30 cellular contexts compared by ENCODE assay signal in genomic region chr4:120261117-120261516, GRCh38.
"Had no signal": no experiment of that assay in that cellular context is flagged by ENCODE, and none has a peak within 500 bp of the region (broad histone marks: within the 10 kb centered on the region; RNA-seq: fewer than 3 reads in every experiment).

No MANE protein-coding gene starts in this region.

- H3K79me2 ChIP-seq: parathyroid adenoma had no signal

- H3K4me1 ChIP-seq: parathyroid adenoma, psoas muscle, spleen, stomach, thyroid gland, transverse colon, upper lobe of right lung, uterus had no signal

- H3K9ac ChIP-seq: parathyroid adenoma had no signal

- H3K9me3 Mint-ChIP-seq: type B pancreatic cell had no signal

- ATAC-seq: naive thymus-derived CD8-positive, alpha-beta T cell; natural killer cell treated with Interleukin-12 subunit alpha and Interleukin-12 subunit beta and Interleukin-15 and Interleukin-18, amount 100 ng/mL, for 72 hours; psoas muscle; right cardiac atrium; sciatic nerve; stimulated activated effector memory CD8-positive, alpha-beta T cell treated with anti-CD3 and anti-CD28 coated beads, Interleukin-12 subunit alpha, Interleukin-12 subunit beta, amount 100 ng/mL, for 72 hours; stimulated activated naive B cell treated with anti-CD40 and anti-IgM and Interleukin-4, amounts not matched to agents 10 μg/mL and 1 μg/mL and 100 μg/mL, for 72 hours; upper lobe of right lung had no signal

- H2AFZ ChIP-seq: parathyroid adenoma had no signal

- DNase-seq: naive B cell; naive thymus-derived CD8-positive, alpha-beta T cell; nephron progenitor cell; occipital lobe; ovary; posterior cingulate gyrus; psoas muscle; right cardiac atrium; spleen; stimulated activated CD4-positive, alpha-beta T cell treated with anti-CD3 and anti-CD28 coated beads, Interleukin-12 subunit alpha, Interleukin-12 subunit beta, amount 100 ng/mL, for 4 hours; stimulated activated CD4-positive, alpha-beta T cell treated with anti-CD3 and anti-CD28 coated beads, Interleukin-2, amount 100 ng/mL, for 24 hours; stimulated activated CD4-positive, alpha-beta T cell treated with anti-CD3 and anti-CD28 coated beads, Interleukin-2, amount 100 ng/mL, for 48 hours; stimulated activated CD4-positive, alpha-beta T cell treated with anti-CD3 and anti-CD28 coated beads, Interleukin-4, amount 100 ng/mL, for 24 hours; stimulated activated naive B cell treated with anti-CD40 and anti-IgM and Interleukin-4, amounts not matched to agents 10 μg/mL and 1 μg/mL and 100 μg/mL, for 72 hours; stimulated activated naive CD4-positive, alpha-beta T cell treated with Interleukin-2 at 50 U/mL for 16 hours; stomach; thyroid gland; transverse colon; upper lobe of right lung; uterus had no signal

- H3K4me3 ChIP-seq: ovary, psoas muscle, skin epidermis, smooth muscle cell, spleen, stomach, thoracic aorta, thyroid gland, transverse colon, upper lobe of right lung, uterus had no signal

- H3K4me2 ChIP-seq: smooth muscle cell had no signal

- H3K27me3 ChIP-seq: ovary, spleen, stomach, thyroid gland, transverse colon, upper lobe of right lung, uterus had no signal

- H3K4me3 Mint-ChIP-seq: naive B cell; natural killer cell treated with Interleukin-12 subunit alpha and Interleukin-12 subunit beta and Interleukin-15 and Interleukin-18, amount 100 ng/mL, for 72 hours; nephron progenitor cell; stimulated activated effector memory CD8-positive, alpha-beta T cell treated with anti-CD3 and anti-CD28 coated beads, Interleukin-12 subunit alpha, Interleukin-12 subunit beta, amount 100 ng/mL, for 72 hours; stimulated activated naive B cell treated with anti-CD40 and anti-IgM and Interleukin-4, amounts not matched to agents 10 μg/mL and 1 μg/mL and 100 μg/mL, for 72 hours; stimulated activated naive CD8-positive, alpha-beta T cell treated with anti-CD3 and anti-CD28 coated beads, Interleukin-15, Interleukin-2, amounts not matched to agents 100 ng/mL and 50 ng/mL, for 24 hours had no signal

- H3K36me3 Mint-ChIP-seq: naive B cell; natural killer cell treated with Interleukin-12 subunit alpha and Interleukin-12 subunit beta and Interleukin-15 and Interleukin-18, amount 100 ng/mL, for 72 hours; stimulated activated effector memory CD8-positive, alpha-beta T cell treated with anti-CD3 and anti-CD28 coated beads, Interleukin-12 subunit alpha, Interleukin-12 subunit beta, amount 100 ng/mL, for 72 hours; stimulated activated naive B cell treated with anti-CD40 and anti-IgM and Interleukin-4, amounts not matched to agents 10 μg/mL and 1 μg/mL and 100 μg/mL, for 72 hours had no signal

- H3K36me3 ChIP-seq: ovary, spleen, stomach, thoracic aorta, thyroid gland, transverse colon, upper lobe of right lung, uterus had no signal

- H3K27ac ChIP-seq: ovary, parathyroid adenoma, psoas muscle, skin epidermis, spleen, stomach, thoracic aorta, thyroid gland, transverse colon, upper lobe of right lung, uterus had no signal

- H3K9me3 ChIP-seq: ovary, psoas muscle, spleen, stomach, thoracic aorta, thyroid gland, transverse colon, upper lobe of right lung, uterus had no signal

- H3K4me1 Mint-ChIP-seq: naive B cell; naive thymus-derived CD8-positive, alpha-beta T cell; stimulated activated effector memory CD8-positive, alpha-beta T cell treated with anti-CD3 and anti-CD28 coated beads, Interleukin-12 subunit alpha, Interleukin-12 subunit beta, amount 100 ng/mL, for 72 hours; stimulated activated naive B cell treated with anti-CD40 and anti-IgM and Interleukin-4, amounts not matched to agents 10 μg/mL and 1 μg/mL and 100 μg/mL, for 72 hours had no signal

- H3K27me3 Mint-ChIP-seq: naive B cell; natural killer cell treated with Interleukin-12 subunit alpha and Interleukin-12 subunit beta and Interleukin-15 and Interleukin-18, amount 100 ng/mL, for 72 hours; progenitor cell of endocrine pancreas; stimulated activated naive B cell treated with anti-CD40 and anti-IgM and Interleukin-4, amounts not matched to agents 10 μg/mL and 1 μg/mL and 100 μg/mL, for 72 hours; type B pancreatic cell had no signal

- H3K27ac Mint-ChIP-seq: natural killer cell treated with Interleukin-12 subunit alpha and Interleukin-12 subunit beta and Interleukin-15 and Interleukin-18, amount 100 ng/mL, for 72 hours; nephron progenitor cell; progenitor cell of endocrine pancreas; stimulated activated effector memory CD8-positive, alpha-beta T cell treated with anti-CD3 and anti-CD28 coated beads, Interleukin-12 subunit alpha, Interleukin-12 subunit beta, amount 100 ng/mL, for 72 hours; stimulated activated naive B cell treated with anti-CD40 and anti-IgM and Interleukin-4, amounts not matched to agents 10 μg/mL and 1 μg/mL and 100 μg/mL, for 72 hours; stimulated activated naive CD8-positive, alpha-beta T cell treated with anti-CD3 and anti-CD28 coated beads, Interleukin-15, Interleukin-2, amounts not matched to agents 100 ng/mL and 50 ng/mL, for 24 hours; type B pancreatic cell had no signal
